Comparison of ENCODE assay signal across 21 cellular contexts in genomic region chr1:211650922-211651303, GRCh38. TPM values are rescaled to one million over a fixed set of nuclear protein-coding genes. Genes with fewer than 3 reads are reported as not detected.
"Had no signal": no experiment of that assay in that cellular context is flagged by ENCODE, and none has a peak within 500 bp of the region (broad histone marks: within the 10 kb centered on the region; RNA-seq: fewer than 3 reads in every experiment).

No MANE protein-coding gene starts in this region.

- H3K36me3 Mint-ChIP-seq: immature natural killer cell had no signal

- H3K4me3 ChIP-seq: coronary artery, dorsolateral prefrontal cortex, esophagus muscularis mucosa, gastroesophageal sphincter, heart left ventricle, hepatocyte, left lung, lower lobe of right lung had no signal

- DNase-seq: dermis blood vessel endothelial cell; effector CD4-positive, alpha-beta T cell; effector memory CD4-positive, alpha-beta T cell; foreskin keratinocyte; heart left ventricle; hypothalamus; immature natural killer cell; islet precursor cell; kidney; kidney glomerular epithelial cell; left colon; left lung; left ventricle myocardium superior; lower lobe of right lung; mesendoderm; midbrain had no signal

- H3K4me1 ChIP-seq: lower lobe of right lung had no signal

- H3K9me3 ChIP-seq: esophagus muscularis mucosa, gastroesophageal sphincter, heart left ventricle, left lung, lower lobe of right lung had no signal

- H3K4me2 ChIP-seq: hepatocyte had no signal

- H3K27ac ChIP-seq: coronary artery, dorsolateral prefrontal cortex, esophagus muscularis mucosa, foreskin keratinocyte, gastroesophageal sphincter, heart left ventricle, left lung, lower lobe of right lung had no signal

- H3K27ac Mint-ChIP-seq: immature natural killer cell had no signal

- H3K4me1 Mint-ChIP-seq: immature natural killer cell had no signal

- H3K36me3 ChIP-seq: esophagus muscularis mucosa, gastroesophageal sphincter, heart left ventricle, left lung, lower lobe of right lung had no signal

- H3K9me3 Mint-ChIP-seq: immature natural killer cell had no signal

- ATAC-seq: gastroesophageal sphincter, heart left ventricle, left colon, left lung, left ventricle myocardium superior, lower lobe of right lung had no signal

- H3K27me3 ChIP-seq: dorsolateral prefrontal cortex, esophagus muscularis mucosa, foreskin keratinocyte, gastroesophageal sphincter, heart left ventricle, hepatocyte, left lung had no signal

- H3K4me3 Mint-ChIP-seq: immature natural killer cell had no signal

- H2AFZ ChIP-seq: hepatocyte had no signal

- H3K79me2 ChIP-seq: hepatocyte had no signal

RNA-seq across cellular contexts. Expression of gene NEK2, which starts 24.5 kb away (rescaled TPM):
- total RNA-seq: esophagus muscularis mucosa had no signal
